Comparison of ENCODE assay signal across 9 cellular contexts in the genomic region with DNA sequence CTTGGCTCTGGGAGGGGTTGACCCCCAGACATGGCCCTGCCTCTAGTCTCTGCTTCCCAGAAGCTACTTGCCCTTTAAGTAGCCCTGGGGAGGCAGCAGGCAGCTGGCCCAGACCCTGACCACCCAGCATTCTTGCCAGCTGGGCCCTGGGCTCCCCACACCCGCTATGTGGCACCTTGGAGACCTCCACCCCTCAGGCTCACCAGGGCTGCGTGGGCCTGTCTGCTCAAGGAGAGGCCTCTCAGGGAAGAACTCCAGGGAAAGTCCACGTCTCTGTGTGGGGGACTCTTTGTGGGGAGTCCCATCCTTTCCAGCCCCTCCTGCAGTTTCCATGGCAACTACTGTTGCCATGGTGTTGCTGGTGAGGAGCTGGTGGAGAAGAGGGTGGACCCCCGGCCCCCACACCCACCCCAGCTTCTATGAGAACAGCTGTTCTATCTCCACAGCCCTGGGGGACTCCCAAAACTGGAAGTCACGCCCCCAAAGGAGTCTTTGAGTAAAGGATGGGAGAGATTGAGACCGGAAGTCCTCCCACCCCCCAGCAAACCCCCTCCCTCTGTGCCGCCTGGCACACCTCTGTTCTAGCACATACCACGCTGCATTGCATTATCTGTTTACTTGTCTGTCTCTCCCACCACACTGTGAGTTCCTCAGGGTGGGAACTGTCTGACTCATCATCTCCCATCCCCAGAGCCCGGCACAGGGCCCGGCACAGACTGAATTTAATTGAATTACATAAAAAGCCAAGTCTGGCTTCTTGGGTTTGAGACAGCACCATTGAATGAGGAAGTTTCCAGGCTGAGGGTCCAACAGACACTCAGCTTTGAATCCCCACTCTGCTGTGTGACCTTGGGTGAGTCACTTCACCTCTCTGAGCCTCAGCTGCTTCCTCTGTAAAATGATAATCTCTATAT. TPM values are rescaled to one million over a fixed set of nuclear protein-coding genes. Genes with fewer than 3 reads are reported as not detected.
DNase-seq lines count a peak whose midpoint lies in the region; ATAC-seq and TF ChIP-seq lines count a peak whose summit lies in the region.
"Had no signal": no experiment of that assay in that cellular context is flagged by ENCODE, and none has a peak within 500 bp of the region (broad histone marks: within the 10 kb centered on the region; RNA-seq: fewer than 3 reads in every experiment).

No MANE protein-coding gene starts in this region.

- peak overlapping the region; percentile 33 for H3K27ac ChIP-seq in RWPE2 (ENCODE audit: poor library complexity, severe bottlenecking)

- H3K27me3 ChIP-seq in BE2C (no peaks in the 10 kb centered on the region), RWPE2 (ENCODE audit: insufficient read depth, poor library complexity, severe bottlenecking) (no peaks in the 10 kb centered on the region)

- ATAC-seq in RWPE2 (ENCODE audit: low read depth), result no peak
- ATAC-seq in HG03280 (IDR thresholded peaks at IDR 0.05; ENCODE audit: unreplicated experiment), result no peak

- TF ChIP-seq CTCF in BE2C (IDR thresholded peaks at IDR 0.05; ENCODE audit: low read depth, low read length) (no peak), RWPE2 (IDR thresholded peaks at IDR 0.05; ENCODE audit: poor library complexity, severe bottlenecking) (no peak), fibroblast of pulmonary artery (IDR thresholded peaks at IDR 0.05; ENCODE audit: low read length, missing control alignments) (no peak), osteocyte (IDR thresholded peaks at IDR 0.05) (no peak)

- H3K9me3 ChIP-seq in BE2C, result no peaks in the 10 kb centered on the region
- H3K9me3 ChIP-seq in RWPE2 (ENCODE audit: severe bottlenecking), result no peaks in the 10 kb centered on the region

- DNase-seq in BE2C, result peak; percentile 62
- DNase-seq in RWPE2 (ENCODE audit: low spot score), result no peak
- peak; percentile 71 for DNase-seq in fibroblast of pulmonary artery (ENCODE audit: low read depth)
- DNase-seq in osteocyte (ENCODE audit: extremely low spot score, unreplicated experiment), result no peak
- DNase-seq in NCI-H1694 treated with DMSO at 0.1 percent for 48 hours (lab: John Stamatoyannopoulos, UW), result no peak
- no peak for DNase-seq in germinal center (ENCODE audit: low spot score)
- DNase-seq in NCI-H1105 treated with DMSO at 0.1 percent for 48 hours (lab: John Stamatoyannopoulos, UW), result no peak
- DNase-seq: NCI-H1930 had no signal

- H3K9me3 Mint-ChIP-seq in osteocyte (ENCODE audit: unreplicated experiment), result no peaks in the 10 kb centered on the region

- H3K27ac Mint-ChIP-seq in osteocyte (ENCODE audit: unreplicated experiment), result peak overlapping the region; percentile 94

- no peaks in the 10 kb centered on the region for H3K27me3 Mint-ChIP-seq in osteocyte (ENCODE audit: unreplicated experiment)

- H3K4me1 ChIP-seq in BE2C (peaks cover 11% of the 10 kb centered on the region), RWPE2 (ENCODE audit: insufficient read depth, poor library complexity, severe bottlenecking) (no peaks in the 10 kb centered on the region)

- peaks cover 5% of the 10 kb centered on the region for H3K36me3 ChIP-seq in BE2C
- H3K36me3 ChIP-seq in RWPE2 (ENCODE audit: low read depth), result no peaks in the 10 kb centered on the region; the same call in 1 of the 2 replicates

- H3K4me1 Mint-ChIP-seq in osteocyte (ENCODE audit: unreplicated experiment), result peaks cover 44% of the 10 kb centered on the region

- H3K4me3 Mint-ChIP-seq in osteocyte (ENCODE audit: unreplicated experiment), result no peak overlapping the region

- peaks cover 7% of the 10 kb centered on the region for H3K36me3 Mint-ChIP-seq in osteocyte (ENCODE audit: unreplicated experiment)

- no peak overlapping the region for H3K4me3 ChIP-seq in BE2C (ENCODE audit: low read depth, low read length)
- no peak overlapping the region for H3K4me3 ChIP-seq in RWPE2 (ENCODE audit: severe bottlenecking)
- H3K4me3 ChIP-seq in fibroblast of pulmonary artery (replicated peaks; ENCODE audit: low read depth, low read length), result no peak overlapping the region

RNA-seq across cellular contexts. Expression of gene DNM1, which starts 12.6 kb away (rescaled TPM):
- polyA plus RNA-seq in BE2C (2012; ENCODE audit: insufficient read depth, insufficient read length, low read depth), result 83.3 TPM
- total RNA-seq in osteocyte, result 40.2 and 45.4 TPM in 2 replicates

RNA-seq across cellular contexts. Expression of gene CIZ1, which starts 24.4 kb away (rescaled TPM):
- polyA plus RNA-seq in BE2C (2012; ENCODE audit: insufficient read depth, insufficient read length, low read depth), result 260 TPM
- 147 and 170 TPM in 2 replicates for total RNA-seq in osteocyte

RNA-seq across cellular contexts. Expression of gene BBLN, which starts 55.7 kb away (rescaled TPM):
- polyA plus RNA-seq in BE2C (2012; ENCODE audit: insufficient read depth, insufficient read length, low read depth), result 221 TPM
- total RNA-seq in osteocyte, result 93.3 and 93.9 TPM in 2 replicates

Comparison
In these comparisons a context has a peak if more than half of its experiments do, and no peak if none do; other contexts are left out.
1. DNase-seq: peak in BE2C (single experiment) and fibroblast of pulmonary artery (single experiment); none in RWPE2 (single experiment), osteocyte (single experiment), NCI-H1694 treated with DMSO at 0.1 percent for 48 hours (single experiment), germinal center (single experiment) and NCI-H1105 treated with DMSO at 0.1 percent for 48 hours (single experiment).